In genomic region chr3:35598804-35599203, GRCh38 we compare ENCODE assay signal across 30 cellular contexts. TPM values are rescaled to one million over a fixed set of nuclear protein-coding genes. Genes with fewer than 3 reads are reported as not detected.
"Had no signal": no experiment of that assay in that cellular context is flagged by ENCODE, and none has a peak within 500 bp of the region (broad histone marks: within the 10 kb centered on the region; RNA-seq: fewer than 3 reads in every experiment).

No MANE protein-coding gene starts in this region.

- FAIRE-seq: endometrium, frontal cortex had no signal

- DNase-seq: effector memory CD4-positive, alpha-beta T cell; heart left ventricle; hippocampal formation; left colon; left ventricle myocardium superior; mesendoderm; naive thymus-derived CD4-positive, alpha-beta T cell; nephron progenitor cell; psoas muscle; retina; spleen; stimulated activated CD4-positive, alpha-beta T cell treated with anti-CD3 and anti-CD28 coated beads, Interleukin-15, amount 100 ng/mL, for 24 hours; stimulated activated CD4-positive, alpha-beta T cell treated with anti-CD3 and anti-CD28 coated beads, Interleukin-1b, Interleukin-23, amount 100 ng/mL, for 48 hours; stimulated activated CD4-positive, alpha-beta T cell treated with anti-CD3 and anti-CD28 coated beads, Interleukin-4, amount 100 ng/mL, for 24 hours; testis; transverse colon had no signal

- H3K4me3 ChIP-seq: coronary artery, heart left ventricle, psoas muscle, spleen, testis, transverse colon had no signal

- H3K36me3 ChIP-seq: heart left ventricle, neutrophil, spleen, transverse colon had no signal

- H3K27me3 ChIP-seq: heart left ventricle, neutrophil, spleen, testis, transverse colon had no signal

- H3K4me3 Mint-ChIP-seq: naive thymus-derived CD4-positive, alpha-beta T cell; nephron progenitor cell; stimulated activated memory B cell treated with anti-CD40 and anti-IgM and Interleukin-4, amounts not matched to agents 10 μg/mL and 1 μg/mL and 100 μg/mL, for 72 hours; stimulated activated naive CD8-positive, alpha-beta T cell treated with anti-CD3 and anti-CD28 coated beads, Interleukin-15, Interleukin-2, amounts not matched to agents 100 ng/mL and 50 ng/mL, for 24 hours had no signal

- H3K9me3 Mint-ChIP-seq: nephron progenitor cell; stimulated activated memory B cell treated with anti-CD40 and anti-IgM and Interleukin-4, amounts not matched to agents 10 μg/mL and 1 μg/mL and 100 μg/mL, for 72 hours; stimulated activated naive CD8-positive, alpha-beta T cell treated with anti-CD3 and anti-CD28 coated beads, Interleukin-15, Interleukin-2, amounts not matched to agents 100 ng/mL and 50 ng/mL, for 24 hours had no signal

- H3K36me3 Mint-ChIP-seq: naive thymus-derived CD4-positive, alpha-beta T cell; stimulated activated memory B cell treated with anti-CD40 and anti-IgM and Interleukin-4, amounts not matched to agents 10 μg/mL and 1 μg/mL and 100 μg/mL, for 72 hours had no signal

- H3K27ac ChIP-seq: coronary artery, heart left ventricle, neutrophil, psoas muscle, spleen, testis, transverse colon had no signal

- H3K27me3 Mint-ChIP-seq: naive thymus-derived CD4-positive, alpha-beta T cell; stimulated activated memory B cell treated with anti-CD40 and anti-IgM and Interleukin-4, amounts not matched to agents 10 μg/mL and 1 μg/mL and 100 μg/mL, for 72 hours; stimulated activated naive CD8-positive, alpha-beta T cell treated with anti-CD3 and anti-CD28 coated beads, Interleukin-15, Interleukin-2, amounts not matched to agents 100 ng/mL and 50 ng/mL, for 24 hours had no signal

- ATAC-seq: esophagus mucosa; heart left ventricle; left colon; left ventricle myocardium superior; naive thymus-derived CD4-positive, alpha-beta T cell; psoas muscle; sciatic nerve; stimulated activated memory B cell treated with anti-CD40 and anti-IgM and Interleukin-4, amounts not matched to agents 10 μg/mL and 1 μg/mL and 100 μg/mL, for 72 hours had no signal

- H3K9me3 ChIP-seq: heart left ventricle, neutrophil, psoas muscle, spleen, testis, transverse colon had no signal

- H3K4me1 ChIP-seq: heart left ventricle, spleen, testis, transverse colon had no signal

- H3K27ac Mint-ChIP-seq: naive thymus-derived CD4-positive, alpha-beta T cell; nephron progenitor cell; stimulated activated memory B cell treated with anti-CD40 and anti-IgM and Interleukin-4, amounts not matched to agents 10 μg/mL and 1 μg/mL and 100 μg/mL, for 72 hours; stimulated activated naive CD8-positive, alpha-beta T cell treated with anti-CD3 and anti-CD28 coated beads, Interleukin-15, Interleukin-2, amounts not matched to agents 100 ng/mL and 50 ng/mL, for 24 hours had no signal

- H3K4me1 Mint-ChIP-seq: naive thymus-derived CD4-positive, alpha-beta T cell; nephron progenitor cell; stimulated activated memory B cell treated with anti-CD40 and anti-IgM and Interleukin-4, amounts not matched to agents 10 μg/mL and 1 μg/mL and 100 μg/mL, for 72 hours had no signal

RNA-seq across cellular contexts. Expression of gene ARPP21, which starts 40.5 kb away (rescaled TPM):
- total RNA-seq: esophagus mucosa; fibroblast of lung; glomerular endothelial cell; left ventricle myocardium superior; lung microvascular endothelial cell; mononuclear cell; naive thymus-derived CD4-positive, alpha-beta T cell; osteoblast; subcutaneous adipose tissue had no signal
- polyA plus RNA-seq: fibroblast of lung; naive thymus-derived CD4-positive, alpha-beta T cell had no signal
